13 cellular contexts compared by ENCODE assay signal in genomic region chr9:36317766-36318165, GRCh38. TPM values are rescaled to one million over a fixed set of nuclear protein-coding genes. Genes with fewer than 3 reads are reported as not detected.
DNase-seq lines count a peak whose midpoint lies in the region; ATAC-seq and TF ChIP-seq lines count a peak whose summit lies in the region.
"Had no signal": no experiment of that assay in that cellular context is flagged by ENCODE, and none has a peak within 500 bp of the region (broad histone marks: within the 10 kb centered on the region; RNA-seq: fewer than 3 reads in every experiment).

No MANE protein-coding gene starts in this region.

- H3K27me3 Mint-ChIP-seq in activated T-helper 1 cell treated with anti-CD3 and anti-CD28 coated beads, Interleukin-12 subunit alpha, Interleukin-12 subunit beta, Interleukin-2, Interleukin-4 antibody, amounts not matched to agents 30 ng/mL and 10 ng/mL and 1 ng/mL, durations not matched to agents 14 hours and 24 hours and 36 hours (ENCODE audit: insufficient read depth): no peaks in the 10 kb centered on the region
- H3K27me3 Mint-ChIP-seq: activated naive CD8-positive, alpha-beta T cell had no signal

- no peaks in the 10 kb centered on the region for H4K20me1 ChIP-seq in HCT116 (ENCODE audit: insufficient read depth)
- H4K20me1 ChIP-seq in OCI-LY3 (ENCODE audit: insufficient read depth, low read length): no peaks in the 10 kb centered on the region

- no peaks in the 10 kb centered on the region for H3K9me2 ChIP-seq in HCT116 (ENCODE audit: insufficient read depth)

- POLR2A ChIA-PET in HCT116 (lab: Charles Lee): interaction anchor here (0.7 kb wide), 1 partner anchor 11 kb away, joined by 5 read pairs; no protein-coding TSS in a partner anchor

- no peaks in the 10 kb centered on the region for H3K36me3 Mint-ChIP-seq in activated T-helper 1 cell treated with anti-CD3 and anti-CD28 coated beads, Interleukin-12 subunit alpha, Interleukin-12 subunit beta, Interleukin-2, Interleukin-4 antibody, amounts not matched to agents 30 ng/mL and 10 ng/mL and 1 ng/mL, durations not matched to agents 14 hours and 24 hours and 36 hours (ENCODE audit: low read depth)
- H3K36me3 Mint-ChIP-seq: activated naive CD8-positive, alpha-beta T cell had no signal

- H3K9ac ChIP-seq in HCT116 (ENCODE audit: low read length): no peak overlapping the region
- H3K9ac ChIP-seq in OCI-LY3 (ENCODE audit: low read length): no peak overlapping the region

- BruUV-seq in HCT116 (replicated peaks; lab: Mats Ljungman, UMichigan): no TSS peak

- H3K9me3 Mint-ChIP-seq in activated T-helper 1 cell treated with anti-CD3 and anti-CD28 coated beads, Interleukin-12 subunit alpha, Interleukin-12 subunit beta, Interleukin-2, Interleukin-4 antibody, amounts not matched to agents 30 ng/mL and 10 ng/mL and 1 ng/mL, durations not matched to agents 14 hours and 24 hours and 36 hours: no peaks in the 10 kb centered on the region

- H3K27ac Mint-ChIP-seq in activated T-helper 1 cell treated with anti-CD3 and anti-CD28 coated beads, Interleukin-12 subunit alpha, Interleukin-12 subunit beta, Interleukin-2, Interleukin-4 antibody, amounts not matched to agents 30 ng/mL and 10 ng/mL and 1 ng/mL, durations not matched to agents 14 hours and 24 hours and 36 hours: no peak overlapping the region
- H3K27ac Mint-ChIP-seq: activated naive CD8-positive, alpha-beta T cell had no signal

- intact Hi-C loops in HCT116 (cut with micrococcal nuclease) (no loop called here), sciatic nerve (cut with DNase I) (no loop called here)
- intact Hi-C loops in activated T-helper 1 cell treated with anti-CD3 and anti-CD28 coated beads, Interleukin-12 subunit alpha, Interleukin-12 subunit beta, Interleukin-2, Interleukin-4 antibody, amounts not matched to agents 30 ng/mL and 10 ng/mL and 1 ng/mL, durations not matched to agents 14 hours and 24 hours and 36 hours (cut with micrococcal nuclease): no loop called here

- H3K27me3 ChIP-seq in HCT116 (ENCODE audit: insufficient read depth, low read length) (no peaks in the 10 kb centered on the region), OCI-LY3 (ENCODE audit: low read depth, low read length) (no peaks in the 10 kb centered on the region), gastroesophageal sphincter (peaks cover 16% of the 10 kb centered on the region)

- CTCF ChIA-PET in HCT116 (lab: Charles Lee): interaction anchor here (1.5 kb wide), 1 partner anchor 11 kb away, joined by 4 read pairs; no protein-coding TSS in a partner anchor

- H2AFZ ChIP-seq in HCT116 (ENCODE audit: low read depth, low read length, poor library complexity, severe bottlenecking) (no peak overlapping the region), OCI-LY3 (ENCODE audit: low read depth, low read length) (no peak overlapping the region)

- TF ChIP-seq POLR2A in HCT116 (IDR thresholded peaks at IDR 0.05; ENCODE audit: borderline replicate concordance, extremely low read depth, insufficient read depth, insufficient read length) (no peak), gastroesophageal sphincter (IDR thresholded peaks at IDR 0.05) (no peak)

- H3K4me2 ChIP-seq in HCT116 (ENCODE audit: low read length) (peak overlapping the region; percentile 43), OCI-LY3 (ENCODE audit: low read length) (peak overlapping the region; percentile 37; the same call in 1 of the 2 replicates)

- TF ChIP-seq RAD21 in HCT116 (IDR thresholded peaks at IDR 0.05; ENCODE audit: low read depth): no peak

- RAD21 ChIA-PET in HCT116 (lab: Charles Lee; ENCODE audit: low non-redundant PET in 1 of 2, low total read pairs in 2 of 2, uncharacterized antibody in 2 of 2, unreplicated experiment in 2 of 2): no interaction called here

- no peaks in the 10 kb centered on the region for H3K4me1 Mint-ChIP-seq in activated T-helper 1 cell treated with anti-CD3 and anti-CD28 coated beads, Interleukin-12 subunit alpha, Interleukin-12 subunit beta, Interleukin-2, Interleukin-4 antibody, amounts not matched to agents 30 ng/mL and 10 ng/mL and 1 ng/mL, durations not matched to agents 14 hours and 24 hours and 36 hours (ENCODE audit: low read depth)

- H3K27ac ChIP-seq in HCT116 (ENCODE audit: low read depth, low read length) (no peak overlapping the region), OCI-LY3 (ENCODE audit: low read length) (no peak overlapping the region), gastroesophageal sphincter (no peak overlapping the region)
- H3K27ac ChIP-seq: VCaP had no signal

- H3K4me3 ChIP-seq in HCT116 (replicated peaks in 1 of 2; ENCODE audit: low read depth in 1 of 2, low read length in 2 of 2): no peak overlapping the region
- no peak overlapping the region for H3K4me3 ChIP-seq in OCI-LY3 (ENCODE audit: low read length)
- H3K4me3 ChIP-seq in gastroesophageal sphincter: no peak overlapping the region

- H3K79me2 ChIP-seq in HCT116 (ENCODE audit: insufficient read depth, low read length) (no peaks in the 10 kb centered on the region), OCI-LY3 (ENCODE audit: low read length) (no peaks in the 10 kb centered on the region)

- H3K4me1 ChIP-seq in HCT116 (ENCODE audit: control insufficient read depth in 1 of 2, insufficient read depth in 2 of 2, low read length in 2 of 2): peaks cover 13 to 26% of the 10 kb centered on the region in 2 experiments; a peak in 3 of 4 replicates
- peaks cover 35% of the 10 kb centered on the region for H3K4me1 ChIP-seq in OCI-LY3 (ENCODE audit: low read length)
- H3K4me1 ChIP-seq in gastroesophageal sphincter: no peaks in the 10 kb centered on the region

- TF ChIP-seq CTCF in HCT116 (IDR thresholded peaks at IDR 0.05 in 2 of 3, conservative IDR thresholded peaks at IDR 0.05 in 1 of 3; ENCODE audit: borderline replicate concordance in 1 of 3, insufficient read depth in 1 of 3, low read depth in 2 of 3, low read length in 2 of 3) (no peak), OCI-LY3 (IDR thresholded peaks at IDR 0.05; ENCODE audit: low read depth, low read length) (no peak), gastroesophageal sphincter (IDR thresholded peaks at IDR 0.05) (no peak)

- 0 to 35% methylated on average over 1 to 5 of the region's 6 CpGs for WGBS in gastroesophageal sphincter (ENCODE audit: low coverage in 1 of 2), 2 donors

- H3K9me3 ChIP-seq in HCT116 (ENCODE audit: control insufficient read depth in 1 of 2, insufficient read depth in 1 of 2, low read depth in 1 of 2, low read length in 2 of 2) (no peaks in the 10 kb centered on the region), OCI-LY3 (ENCODE audit: insufficient read depth, low read length) (no peaks in the 10 kb centered on the region), gastroesophageal sphincter (no peaks in the 10 kb centered on the region)

- TF ChIP-seq EP300 in gastroesophageal sphincter (IDR thresholded peaks at IDR 0.05): no peak

- peak; percentile 31 for ATAC-seq in HCT116
- ATAC-seq in gastroesophageal sphincter: peak; percentile 41
- peak; percentile 62 for ATAC-seq in sciatic nerve
- ATAC-seq in HG03196 (IDR thresholded peaks at IDR 0.05; ENCODE audit: unreplicated experiment): no peak
- no peak for ATAC-seq in GM18520 (IDR thresholded peaks at IDR 0.05; ENCODE audit: unreplicated experiment)

- H3K36me3 ChIP-seq in HCT116 (ENCODE audit: control insufficient read depth in 1 of 2, insufficient read depth in 2 of 2, low read length in 2 of 2): no peaks in the 10 kb centered on the region
- H3K36me3 ChIP-seq in OCI-LY3 (replicated peaks; ENCODE audit: low read depth, low read length): no peaks in the 10 kb centered on the region
- H3K36me3 ChIP-seq in gastroesophageal sphincter: no peaks in the 10 kb centered on the region

- no peak for DNase-seq in HCT116 (ENCODE audit: low read depth, low spot score)
- peak; percentile 67 for DNase-seq in sciatic nerve (ENCODE audit: low spot score)
- no peak for DNase-seq in NCI-H1930 (lab: John Stamatoyannopoulos, UW)
- no peak for DNase-seq in activated T-helper 1 cell treated with anti-CD3 and anti-CD28 coated beads, Interleukin-12 subunit alpha, Interleukin-12 subunit beta, Interleukin-2, Interleukin-4 antibody, amounts not matched to agents 30 ng/mL and 10 ng/mL and 1 ng/mL, durations not matched to agents 14 hours and 24 hours and 36 hours (ENCODE audit: low spot score)
- DNase-seq: effector memory CD4-positive, alpha-beta T cell; H7; NCI-H524 had no signal

- no peak overlapping the region for H3K4me3 Mint-ChIP-seq in activated T-helper 1 cell treated with anti-CD3 and anti-CD28 coated beads, Interleukin-12 subunit alpha, Interleukin-12 subunit beta, Interleukin-2, Interleukin-4 antibody, amounts not matched to agents 30 ng/mL and 10 ng/mL and 1 ng/mL, durations not matched to agents 14 hours and 24 hours and 36 hours
- H3K4me3 Mint-ChIP-seq: activated naive CD8-positive, alpha-beta T cell had no signal

TF ChIP-seq in HCT116, 20 proteins besides CTCF, POLR2A, EP300 and RAD21:
- TF ChIP-seq POLR2AphosphoS5 (IDR thresholded peaks at IDR 0.05; ENCODE audit: low read depth, low read length): no peak
- TF ChIP-seq ELF1 (IDR thresholded peaks at IDR 0.05; ENCODE audit: borderline replicate concordance, low read depth): no peak
TF ChIP-seq in HCT116: peak in this region for 0.

RNA-seq across cellular contexts. Expression of gene GNE, which starts 59.5 kb away (rescaled TPM):
- total RNA-seq in HCT116 (2021; ENCODE audit: unreplicated experiment) (8.4 TPM), gastroesophageal sphincter (10 to 100 TPM; 27.3 to 34.2 (median 31.1) TPM), sciatic nerve (26.0 TPM)
- polyA plus RNA-seq in HCT116 (2012): 6.4 and 6.9 TPM in 2 replicates
- 21.7 and 22.7 TPM in 2 replicates for total RNA-seq in activated T-helper 1 cell treated with anti-CD3 and anti-CD28 coated beads, Interleukin-12 subunit alpha, Interleukin-12 subunit beta, Interleukin-2, Interleukin-4 antibody, amounts not matched to agents 30 ng/mL and 10 ng/mL and 1 ng/mL, durations not matched to agents 14 hours and 24 hours and 36 hours

Comparison
In these comparisons a context has a peak if more than half of its experiments do, and no peak if none do; other contexts are left out.
1. ATAC-seq: peak in HCT116 (single experiment), gastroesophageal sphincter (single experiment) and sciatic nerve (single experiment); none in HG03196 (single experiment) and GM18520 (single experiment).